Comparison of ENCODE assay signal across 14 cellular contexts in genomic region chr5:11482011-11482410, GRCh38.
"Had no signal": no experiment of that assay in that cellular context is flagged by ENCODE, and none has a peak within 500 bp of the region (broad histone marks: within the 10 kb centered on the region; RNA-seq: fewer than 3 reads in every experiment).

No MANE protein-coding gene starts in this region.

- H3K4me2 ChIP-seq: smooth muscle cell had no signal

- H3K4me1 ChIP-seq: heart left ventricle, pancreas had no signal

- DNase-seq: erythroblast; heart left ventricle; hippocampal formation; left colon; left ventricle myocardium superior; mesendoderm; naive B cell; occipital lobe; pancreas; right cardiac atrium; stimulated activated CD4-positive, alpha-beta T cell treated with anti-CD3 and anti-CD28 coated beads, Interleukin-2, amount 100 ng/mL, for 48 hours; stimulated activated naive CD4-positive, alpha-beta T cell treated with Interleukin-2 at 50 U/mL for 16 hours had no signal

- H3K4me3 ChIP-seq: heart left ventricle, lung, pancreas, smooth muscle cell had no signal

- H3K27ac ChIP-seq: heart left ventricle, pancreas had no signal

- ATAC-seq: heart left ventricle, left colon, left ventricle myocardium superior, pancreas, right cardiac atrium had no signal

- H3K9me3 ChIP-seq: heart left ventricle, pancreas had no signal

- H3K36me3 ChIP-seq: heart left ventricle, pancreas had no signal

- H3K27me3 ChIP-seq: heart left ventricle, pancreas had no signal
